In the genomic region with DNA sequence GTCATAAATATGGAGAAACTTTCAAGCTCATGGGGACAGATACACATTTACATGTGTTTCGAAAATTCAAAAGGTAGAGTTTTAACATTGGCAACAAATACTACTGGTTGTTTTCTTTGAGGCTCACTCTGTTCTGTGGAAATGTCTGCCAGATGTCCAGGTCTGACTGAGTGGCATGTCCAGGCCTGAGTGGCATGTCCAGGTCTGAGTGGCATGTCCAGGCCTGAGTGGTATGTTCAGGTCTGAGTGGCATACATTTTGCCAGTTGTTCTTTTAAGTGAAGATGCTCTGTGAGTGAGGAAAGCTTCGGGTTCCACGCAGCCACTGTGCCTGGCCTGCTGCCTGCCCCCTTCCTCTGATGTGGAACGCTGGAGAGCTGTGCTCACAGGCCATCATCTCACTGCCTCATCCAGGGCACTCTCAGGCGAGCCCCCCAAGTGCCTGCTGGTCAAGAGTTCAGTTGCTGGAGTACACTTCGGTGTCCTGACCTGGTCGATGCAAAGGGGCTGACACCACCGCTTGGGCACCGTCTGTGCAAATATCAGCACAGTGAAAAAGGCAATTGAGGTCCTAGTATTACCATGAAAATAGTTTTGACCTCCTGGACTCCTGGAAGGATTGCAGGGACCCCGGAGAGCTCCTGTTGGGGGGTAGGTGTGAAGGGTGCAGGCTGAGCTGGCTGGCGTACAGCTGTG, we compare ENCODE assay signal across 28 cellular contexts.
A peak's percentile ranks its signal among the peaks of the same experiment; 100 is the strongest.
DNase-seq lines count a peak whose midpoint lies in the region; ATAC-seq and TF ChIP-seq lines count a peak whose summit lies in the region.
"Had no signal": no experiment of that assay in that cellular context is flagged by ENCODE, and none has a peak within 500 bp of the region (broad histone marks: within the 10 kb centered on the region; RNA-seq: fewer than 3 reads in every experiment).

No MANE protein-coding gene starts in this region.

- H3K4me3 Mint-ChIP-seq in activated CD4-positive, alpha-beta T cell treated with anti-CD3 and anti-CD28 coated beads, Interleukin-2, amount 10 ng/mL, durations not matched to agents 7 days and 5 days, result peak overlapping the region; percentile 22
- peak overlapping the region in 2 of 10 donors; percentile 8 to 41 for H3K4me3 Mint-ChIP-seq in naive thymus-derived CD8-positive, alpha-beta T cell
- H3K4me3 Mint-ChIP-seq: activated naive CD8-positive, alpha-beta T cell treated with anti-CD3 and anti-CD28 coated beads, Interleukin-2, amount 10 ng/mL, durations not matched to agents 7 days and 5 days; immature natural killer cell; nephron had no signal

- peaks cover 20% of the 10 kb centered on the region for H3K9me3 Mint-ChIP-seq in activated CD4-positive, alpha-beta T cell treated with anti-CD3 and anti-CD28 coated beads, Interleukin-2, amount 10 ng/mL, durations not matched to agents 7 days and 5 days
- peaks cover 0 to 14% (median 5%) of the 10 kb centered on the region in 9 donors for H3K9me3 Mint-ChIP-seq in naive thymus-derived CD8-positive, alpha-beta T cell

- ATAC-seq in naive thymus-derived CD8-positive, alpha-beta T cell, result no peak
- no peak for ATAC-seq in HG03039 (IDR thresholded peaks at IDR 0.05; ENCODE audit: unreplicated experiment)
- ATAC-seq: sciatic nerve had no signal

- in situ Hi-C loops in mammary epithelial cell (cut with MboI; ENCODE audit: low sequenced_read_pairs in 2 of 2), result no loop called here

- CTCF ChIA-PET in activated CD4-positive, alpha-beta T cell treated with anti-CD3 and anti-CD28 coated beads, Interleukin-2, amount 10 ng/mL, durations not matched to agents 7 days and 5 days (lab: Charles Lee), result interaction anchor here (1.3 kb wide), 1 partner anchor 9 kb away, joined by 3 read pairs; no protein-coding TSS in a partner anchor
- CTCF ChIA-PET in mammary epithelial cell (lab: Charles Lee; ENCODE audit: low non-redundant PET), result no interaction called here

- dilution Hi-C loops in mammary epithelial cell (cut with HindIII; ENCODE audit: low sequenced_read_pairs), result loop anchor here (10.0 kb wide), 1 partner anchor 396 kb away; no protein-coding TSS in a partner anchor

- H3K27me3 ChIP-seq in mammary epithelial cell (ENCODE audit: insufficient read depth, low read length) (no peaks in the 10 kb centered on the region), thyroid gland (no peaks in the 10 kb centered on the region)
- H3K27me3 ChIP-seq: hepatocyte, stomach, transverse colon had no signal

- TF ChIP-seq CTCF in mammary epithelial cell (conservative IDR thresholded peaks at IDR 0.05 in 1 of 2, IDR thresholded peaks at IDR 0.05 in 1 of 2; ENCODE audit: extremely low read depth in 1 of 2, insufficient read depth in 1 of 2, low read depth in 1 of 2, low read length in 2 of 2) (no peak), thyroid gland (IDR thresholded peaks at IDR 0.05) (no peak)

- H3K79me2 ChIP-seq in mammary epithelial cell (ENCODE audit: insufficient read depth, low read length), result peaks cover 81% of the 10 kb centered on the region

- WGBS in mammary epithelial cell (ENCODE audit: low coverage, missing lambda C conversion rate), result 17% methylated on average over 6 of the region's 11 CpGs
- 57 to 61% methylated on average over 8 to 11 of the region's 11 CpGs for WGBS in thyroid gland, 2 donors

- peaks cover 5% of the 10 kb centered on the region for H3K36me3 ChIP-seq in mammary epithelial cell (ENCODE audit: insufficient read depth, low read length)
- H3K36me3 ChIP-seq in thyroid gland, result no peaks in the 10 kb centered on the region

- H2AFZ ChIP-seq in mammary epithelial cell (ENCODE audit: low read depth, low read length), result no peak overlapping the region
- H2AFZ ChIP-seq: hepatocyte had no signal

- no peak for DNase-seq in activated CD4-positive, alpha-beta T cell treated with anti-CD3 and anti-CD28 coated beads, Interleukin-2, amount 10 ng/mL, durations not matched to agents 7 days and 5 days
- DNase-seq in activated CD4-positive, alpha-beta T cell treated with anti-CD3 and anti-CD28 coated beads, Interleukin-2, amount 50 U/mL, for 48 hours, result no peak
- peak; percentile 82 for DNase-seq in mammary epithelial cell
- peak; percentile 64 for DNase-seq in mesenteric fat pad (ENCODE audit: low spot score)
- peak; percentile 28 to 40 for DNase-seq in thyroid gland
- DNase-seq in naive thymus-derived CD8-positive, alpha-beta T cell, result no peak
- DNase-seq in RKO (ENCODE audit: low spot score), result no peak
- DNase-seq: activated naive CD8-positive, alpha-beta T cell treated with anti-CD3 and anti-CD28 coated beads, Interleukin-2, amount 10 ng/mL, durations not matched to agents 7 days and 5 days; AML-193; DMS53; erythroblast; foreskin fibroblast; GDM1; immature natural killer cell; Kasumi-1; left ventricle myocardium inferior; NCI-H187; NCI-H345; NCI-H82; OCI-M1; Right ventricle myocardium superior; stomach; transverse colon; WERI-Rb-1 had no signal

- peaks cover 37% of the 10 kb centered on the region for H3K4me1 Mint-ChIP-seq in activated CD4-positive, alpha-beta T cell treated with anti-CD3 and anti-CD28 coated beads, Interleukin-2, amount 10 ng/mL, durations not matched to agents 7 days and 5 days
- H3K4me1 Mint-ChIP-seq in naive thymus-derived CD8-positive, alpha-beta T cell, result peaks cover 32 to 74% (median 69%) of the 10 kb centered on the region in 4 donors

- intact Hi-C loops in mammary epithelial cell (cut with micrococcal nuclease) (no loop called here), thyroid gland (cut with DNase I) (no loop called here)

- H4K20me1 ChIP-seq in mammary epithelial cell (ENCODE audit: insufficient read depth, low read length), result no peaks in the 10 kb centered on the region

- peak overlapping the region; percentile 52 for H3K27ac ChIP-seq in mammary epithelial cell (ENCODE audit: insufficient read depth, low read depth, low read length)
- H3K27ac ChIP-seq in thyroid gland, result no peak overlapping the region
- H3K27ac ChIP-seq: hepatocyte, left ventricle myocardium inferior, stomach, transverse colon, WERI-Rb-1 had no signal

- peak overlapping the region; percentile 3 for H3K9ac ChIP-seq in mammary epithelial cell (ENCODE audit: insufficient read depth, low read length)

- no peak overlapping the region for H3K27ac Mint-ChIP-seq in activated CD4-positive, alpha-beta T cell treated with anti-CD3 and anti-CD28 coated beads, Interleukin-2, amount 10 ng/mL, durations not matched to agents 7 days and 5 days
- peak overlapping the region in 2 of 10 donors; percentile 51 to 84 for H3K27ac Mint-ChIP-seq in naive thymus-derived CD8-positive, alpha-beta T cell
- H3K27ac Mint-ChIP-seq: activated naive CD8-positive, alpha-beta T cell treated with anti-CD3 and anti-CD28 coated beads, Interleukin-2, amount 10 ng/mL, durations not matched to agents 7 days and 5 days had no signal

- peak overlapping the region; percentile 76 for H3K4me2 ChIP-seq in mammary epithelial cell (ENCODE audit: insufficient read depth, low read depth, low read length)
- H3K4me2 ChIP-seq: hepatocyte had no signal

- peaks cover 33% of the 10 kb centered on the region for H3K36me3 Mint-ChIP-seq in activated CD4-positive, alpha-beta T cell treated with anti-CD3 and anti-CD28 coated beads, Interleukin-2, amount 10 ng/mL, durations not matched to agents 7 days and 5 days (ENCODE audit: low read depth)
- H3K36me3 Mint-ChIP-seq in naive thymus-derived CD8-positive, alpha-beta T cell, result peaks cover 3 to 20% (median 17%) of the 10 kb centered on the region in 3 donors

- H3K27me3 Mint-ChIP-seq in activated CD4-positive, alpha-beta T cell treated with anti-CD3 and anti-CD28 coated beads, Interleukin-2, amount 10 ng/mL, durations not matched to agents 7 days and 5 days, result no peaks in the 10 kb centered on the region
- H3K27me3 Mint-ChIP-seq in naive thymus-derived CD8-positive, alpha-beta T cell, result no peaks in the 10 kb centered on the region
- H3K27me3 Mint-ChIP-seq: activated naive CD8-positive, alpha-beta T cell treated with anti-CD3 and anti-CD28 coated beads, Interleukin-2, amount 10 ng/mL, durations not matched to agents 7 days and 5 days had no signal

- H3K4me1 ChIP-seq in mammary epithelial cell (ENCODE audit: insufficient read depth, low read length) (peaks cover 30% of the 10 kb centered on the region), thyroid gland (peaks cover 3 to 16% of the 10 kb centered on the region in 2 donors)

- BruUV-seq in mammary epithelial cell (replicated peaks; lab: Mats Ljungman, UMichigan), result no TSS peak

- POLR2A ChIA-PET in activated CD4-positive, alpha-beta T cell treated with anti-CD3 and anti-CD28 coated beads, Interleukin-2, amount 10 ng/mL, durations not matched to agents 7 days and 5 days (lab: Charles Lee), result no interaction called here
- POLR2A ChIA-PET in naive thymus-derived CD8-positive, alpha-beta T cell (lab: Charles Lee), result interaction anchor here (0.5 kb wide), 1 partner anchor 1323 kb away, joined by 3 read pairs; no protein-coding TSS in a partner anchor

- H3K9me3 ChIP-seq in mammary epithelial cell (replicated peaks; ENCODE audit: insufficient read depth, low read length) (no peaks in the 10 kb centered on the region), thyroid gland (no peaks in the 10 kb centered on the region)
- H3K9me3 ChIP-seq: left ventricle myocardium inferior, stomach, transverse colon had no signal

- H3K4me3 ChIP-seq in mammary epithelial cell (replicated peaks in 1 of 3; ENCODE audit: insufficient read depth in 1 of 3, low read depth in 2 of 3, low read length in 3 of 3) (no peak overlapping the region), thyroid gland (replicated peaks in 1 of 3) (no peak overlapping the region)
- H3K4me3 ChIP-seq: hepatocyte, left ventricle myocardium inferior, stomach, transverse colon had no signal

- no peak for TF ChIP-seq POLR2A in thyroid gland (IDR thresholded peaks at IDR 0.05)

Comparison
In these comparisons a context has a peak if more than half of its experiments do, and no peak if none do; other contexts are left out.
1. DNase-seq: peak in mammary epithelial cell (single experiment), mesenteric fat pad (single experiment) and thyroid gland (2 of 2); none in activated CD4-positive, alpha-beta T cell treated with anti-CD3 and anti-CD28 coated beads, Interleukin-2, amount 10 ng/mL, durations not matched to agents 7 days and 5 days (single experiment), activated CD4-positive, alpha-beta T cell treated with anti-CD3 and anti-CD28 coated beads, Interleukin-2, amount 50 U/mL, for 48 hours (0 of 2), naive thymus-derived CD8-positive, alpha-beta T cell (0 of 10) and RKO (single experiment).